ENCODE assay signal across 11 cellular contexts in genomic region chrX:130848763-130849162, GRCh38. TPM values are rescaled to one million over a fixed set of nuclear protein-coding genes. Genes with fewer than 3 reads are reported as not detected.
DNase-seq lines count a peak whose midpoint lies in the region; ATAC-seq, FAIRE-seq and TF ChIP-seq lines count a peak whose summit lies in the region.
"Had no signal": no experiment of that assay in that cellular context is flagged by ENCODE, and none has a peak within 500 bp of the region (broad histone marks: within the 10 kb centered on the region; RNA-seq: fewer than 3 reads in every experiment).

No MANE protein-coding gene starts in this region.

- H3K36me3 ChIP-seq in pancreas (no peaks in the 10 kb centered on the region), breast epithelium (no peaks in the 10 kb centered on the region)
- H3K36me3 ChIP-seq: colonic mucosa had no signal

- H3K27me3 ChIP-seq in pancreas: no peaks in the 10 kb centered on the region
- H3K27me3 ChIP-seq in breast epithelium: peaks cover 0 to 6% of the 10 kb centered on the region in 2 donors
- H3K27me3 ChIP-seq: colonic mucosa had no signal

- H3K4me3 ChIP-seq in pancreas (no peak overlapping the region), breast epithelium (no peak overlapping the region)
- H3K4me3 ChIP-seq: colonic mucosa had no signal

- ATAC-seq in GM19351 (IDR thresholded peaks at IDR 0.05; ENCODE audit: unreplicated experiment) (peak; percentile 75), GM21825 (IDR thresholded peaks at IDR 0.05; ENCODE audit: unreplicated experiment) (peak; percentile 69), HG03159 (IDR thresholded peaks at IDR 0.05; ENCODE audit: unreplicated experiment) (peak; percentile 73), pancreas (no peak)

- FAIRE-seq in pancreas (lab: Jason Lieb, UNC): peak; percentile 60

- H3K9me3 ChIP-seq in pancreas (no peaks in the 10 kb centered on the region), breast epithelium (no peaks in the 10 kb centered on the region)
- H3K9me3 ChIP-seq: colonic mucosa had no signal

- no peak for DNase-seq in pancreas
- no peak for DNase-seq in AG08395 (ENCODE audit: low spot score)
- DNase-seq in breast epithelium (ENCODE audit: low spot score in 2 of 2): no peak
- no peak for DNase-seq in NAMALWA (ENCODE audit: low spot score)
- DNase-seq: activated CD4-positive, alpha-beta T cell treated with anti-CD3 and anti-CD28 coated beads, Interleukin-2, amount 50 U/mL, for 48 hours; colonic mucosa; NCI-H2171; OCI-M1 had no signal

- H3K27ac ChIP-seq in pancreas (no peak overlapping the region), breast epithelium (no peak overlapping the region)
- H3K27ac ChIP-seq: colonic mucosa had no signal

- TF ChIP-seq CTCF in pancreas (IDR thresholded peaks at IDR 0.05) (no peak), breast epithelium (IDR thresholded peaks at IDR 0.05) (no peak)

- WGBS in pancreas, 2 donors: 74 to 94% methylated on average over 2 of the region's 2 CpGs

- intact Hi-C loops in pancreas (cut with DNase I) (no loop called here), breast epithelium (cut with DNase I; ENCODE audit: low total_unique reads) (no loop called here)

- H3K4me1 ChIP-seq in pancreas: no peaks in the 10 kb centered on the region
- H3K4me1 ChIP-seq in breast epithelium: no peaks in the 10 kb centered on the region
- H3K4me1 ChIP-seq: colonic mucosa had no signal

- TF ChIP-seq POLR2A in breast epithelium (IDR thresholded peaks at IDR 0.05): no peak

RNA-seq across cellular contexts. Expression of gene ENOX2, which starts 54.2 kb away (rescaled TPM):
- 1 to 10 TPM; 3.5 to 6.4 (median 5.1) TPM for total RNA-seq in pancreas
- 1 to 10 TPM; 1.1 to 3.1 TPM for polyA plus RNA-seq in pancreas
- total RNA-seq in breast epithelium: 10 to 100 TPM; 11.5 to 20.3 (median 15.2) TPM

Comparison
In these comparisons a context has a peak if more than half of its experiments do, and no peak if none do; other contexts are left out.
1. ATAC-seq: peak in GM19351 (single experiment), GM21825 (single experiment) and HG03159 (single experiment); none in pancreas (0 of 4).